8 cellular contexts compared by ENCODE assay signal in genomic region chr21:10273794-10274338, GRCh38.
DNase-seq lines count a peak whose midpoint lies in the region; ATAC-seq and TF ChIP-seq lines count a peak whose summit lies in the region.
"Not testable (repeated sequence)": the region's sequence is repeated elsewhere in the genome, so short reads cannot be mapped to it uniquely, and the experiment has no call there.

No MANE protein-coding gene starts in this region.

- ATAC-seq in GM19035 (IDR thresholded peaks at IDR 0.05; ENCODE audit: unreplicated experiment), result peak; percentile 63
- peak; percentile 79 for ATAC-seq in HG02642 (IDR thresholded peaks at IDR 0.05; ENCODE audit: poor library complexity, unreplicated experiment)
- ATAC-seq in activated CD8-positive, alpha-beta T cell treated with anti-CD3 and anti-CD28 coated beads, Interleukin-2, amount 10 ng/mL, durations not matched to agents 7 days and 5 days, result not testable (repeated sequence)
- ATAC-seq in left cardiac atrium, result peak in 1 of 2 donors; percentile 86
- ATAC-seq in naive thymus-derived CD4-positive, alpha-beta T cell, result peak; percentile 56
- peak; percentile 100 for ATAC-seq in thoracic aorta (ENCODE audit: insufficient number of reproducible peaks, low FRiP score, low read depth)

- H3K27ac Mint-ChIP-seq in activated CD8-positive, alpha-beta T cell treated with anti-CD3 and anti-CD28 coated beads, Interleukin-2, amount 10 ng/mL, durations not matched to agents 7 days and 5 days; naive thymus-derived CD4-positive, alpha-beta T cell: not testable (repeated sequence)

- CTCF ChIA-PET in activated CD8-positive, alpha-beta T cell treated with anti-CD3 and anti-CD28 coated beads, Interleukin-2, amount 10 ng/mL, durations not matched to agents 7 days and 5 days (lab: Charles Lee); naive thymus-derived CD4-positive, alpha-beta T cell (lab: Charles Lee): not testable (repeated sequence)

- H3K36me3 Mint-ChIP-seq in activated CD8-positive, alpha-beta T cell treated with anti-CD3 and anti-CD28 coated beads, Interleukin-2, amount 10 ng/mL, durations not matched to agents 7 days and 5 days (ENCODE audit: low read depth); naive thymus-derived CD4-positive, alpha-beta T cell: not testable (repeated sequence)

- not testable (repeated sequence) for H3K36me3 ChIP-seq in naive thymus-derived CD4-positive, alpha-beta T cell (ENCODE audit: control insufficient read depth in 2 of 3, insufficient read depth in 3 of 3, low read length in 3 of 3); thoracic aorta

- intact Hi-C loops in left cardiac atrium (cut with DNase I); naive thymus-derived CD4-positive, alpha-beta T cell (cut with micrococcal nuclease): not testable (repeated sequence)

- not testable (repeated sequence) for H3K27ac ChIP-seq in coronary artery; naive thymus-derived CD4-positive, alpha-beta T cell (ENCODE audit: low read depth, low read length); thoracic aorta

- not testable (repeated sequence) for H3K27me3 ChIP-seq in naive thymus-derived CD4-positive, alpha-beta T cell (ENCODE audit: control insufficient read depth in 2 of 2, insufficient read depth in 2 of 2, low read length in 2 of 2); thoracic aorta (replicated peaks; ENCODE audit: insufficient read depth)

- POLR2A ChIA-PET in activated CD8-positive, alpha-beta T cell treated with anti-CD3 and anti-CD28 coated beads, Interleukin-2, amount 10 ng/mL, durations not matched to agents 7 days and 5 days (lab: Charles Lee); naive thymus-derived CD4-positive, alpha-beta T cell (lab: Charles Lee): not testable (repeated sequence)

- H3K4me1 Mint-ChIP-seq in activated CD8-positive, alpha-beta T cell treated with anti-CD3 and anti-CD28 coated beads, Interleukin-2, amount 10 ng/mL, durations not matched to agents 7 days and 5 days (ENCODE audit: low read depth); naive thymus-derived CD4-positive, alpha-beta T cell: not testable (repeated sequence)

- H3K27me3 Mint-ChIP-seq in activated CD8-positive, alpha-beta T cell treated with anti-CD3 and anti-CD28 coated beads, Interleukin-2, amount 10 ng/mL, durations not matched to agents 7 days and 5 days (ENCODE audit: low read depth); naive thymus-derived CD4-positive, alpha-beta T cell: not testable (repeated sequence)

- not testable (repeated sequence) for TF ChIP-seq CTCF in coronary artery (IDR thresholded peaks at IDR 0.05); thoracic aorta (IDR thresholded peaks at IDR 0.05)

- peaks cover 15% of the 10 kb centered on the region for H3K9me3 Mint-ChIP-seq in activated CD8-positive, alpha-beta T cell treated with anti-CD3 and anti-CD28 coated beads, Interleukin-2, amount 10 ng/mL, durations not matched to agents 7 days and 5 days (ENCODE audit: insufficient read depth)
- peaks cover 2 to 21% (median 11%) of the 10 kb centered on the region in 11 donors for H3K9me3 Mint-ChIP-seq in naive thymus-derived CD4-positive, alpha-beta T cell

- H3K9me3 ChIP-seq in naive thymus-derived CD4-positive, alpha-beta T cell (ENCODE audit: control insufficient read depth in 2 of 3, low read length in 3 of 3); thoracic aorta: not testable (repeated sequence)

- DNase-seq in HT1080 (ENCODE audit: low read depth), result peak; percentile 7
- DNase-seq in activated CD8-positive, alpha-beta T cell treated with anti-CD3 and anti-CD28 coated beads, Interleukin-2, amount 10 ng/mL, durations not matched to agents 7 days and 5 days, result peak; percentile 31
- peak; percentile 62 for DNase-seq in coronary artery (ENCODE audit: low spot score)
- peak; percentile 6 for DNase-seq in left cardiac atrium
- peak in 2 of 9 donors; percentile 7 to 20 for DNase-seq in naive thymus-derived CD4-positive, alpha-beta T cell
- DNase-seq in thoracic aorta (ENCODE audit: low spot score), result not testable (repeated sequence)

- not testable (repeated sequence) for H3K4me3 Mint-ChIP-seq in activated CD8-positive, alpha-beta T cell treated with anti-CD3 and anti-CD28 coated beads, Interleukin-2, amount 10 ng/mL, durations not matched to agents 7 days and 5 days; naive thymus-derived CD4-positive, alpha-beta T cell

- not testable (repeated sequence) for H3K4me1 ChIP-seq in naive thymus-derived CD4-positive, alpha-beta T cell (ENCODE audit: control insufficient read depth in 2 of 2, insufficient read depth in 2 of 2, low read length in 2 of 2); thoracic aorta (ENCODE audit: control insufficient read depth in 1 of 2, low read depth in 2 of 2)

- H3K4me3 ChIP-seq in coronary artery; naive thymus-derived CD4-positive, alpha-beta T cell (ENCODE audit: low read length); thoracic aorta: not testable (repeated sequence)
